ENCODE assay signal across 28 cellular contexts in genomic region chr6:148044921-148045320, GRCh38.
"Had no signal": no experiment of that assay in that cellular context is flagged by ENCODE, and none has a peak within 500 bp of the region (broad histone marks: within the 10 kb centered on the region; RNA-seq: fewer than 3 reads in every experiment).

No MANE protein-coding gene starts in this region.

- H3K36me3 Mint-ChIP-seq: activated naive CD8-positive, alpha-beta T cell; brain; memory B cell; natural killer cell treated with Interleukin-12 subunit alpha and Interleukin-12 subunit beta and Interleukin-15 and Interleukin-18, amount 100 ng/mL, for 72 hours; stimulated activated effector memory CD8-positive, alpha-beta T cell treated with anti-CD3 and anti-CD28 coated beads, Interleukin-12 subunit alpha, Interleukin-12 subunit beta, amount 100 ng/mL, for 72 hours had no signal

- H3K4me3 ChIP-seq: adrenal gland, esophagus muscularis mucosa, gastroesophageal sphincter, right lobe of liver, thoracic aorta had no signal

- H3K27ac Mint-ChIP-seq: activated naive CD8-positive, alpha-beta T cell; brain; endodermal cell; memory B cell; natural killer cell treated with Interleukin-12 subunit alpha and Interleukin-12 subunit beta and Interleukin-15 and Interleukin-18, amount 100 ng/mL, for 72 hours; stimulated activated effector memory CD8-positive, alpha-beta T cell treated with anti-CD3 and anti-CD28 coated beads, Interleukin-12 subunit alpha, Interleukin-12 subunit beta, amount 100 ng/mL, for 72 hours; stimulated activated naive CD8-positive, alpha-beta T cell treated with anti-CD3 and anti-CD28 coated beads, Interleukin-15, Interleukin-2, amounts not matched to agents 100 ng/mL and 50 ng/mL, for 24 hours; T-helper 1 cell treated with Interleukin-12 subunit alpha and Interleukin-12 subunit beta and Interleukin-4 antibody, amounts not matched to agents 30 μg/mL and 1 μg/mL, for 36 hours had no signal

- H3K9me3 Mint-ChIP-seq: stimulated activated naive CD8-positive, alpha-beta T cell treated with anti-CD3 and anti-CD28 coated beads, Interleukin-15, Interleukin-2, amounts not matched to agents 100 ng/mL and 50 ng/mL, for 24 hours; T-helper 1 cell treated with Interleukin-12 subunit alpha and Interleukin-12 subunit beta and Interleukin-4 antibody, amounts not matched to agents 30 μg/mL and 1 μg/mL, for 36 hours had no signal

- H3K4me1 Mint-ChIP-seq: endodermal cell; memory B cell; stimulated activated effector memory CD8-positive, alpha-beta T cell treated with anti-CD3 and anti-CD28 coated beads, Interleukin-12 subunit alpha, Interleukin-12 subunit beta, amount 100 ng/mL, for 72 hours had no signal

- ATAC-seq: gastroesophageal sphincter; natural killer cell treated with Interleukin-12 subunit alpha and Interleukin-12 subunit beta and Interleukin-15 and Interleukin-18, amount 100 ng/mL, for 72 hours; right lobe of liver; stimulated activated effector memory CD8-positive, alpha-beta T cell treated with anti-CD3 and anti-CD28 coated beads, Interleukin-12 subunit alpha, Interleukin-12 subunit beta, amount 100 ng/mL, for 72 hours had no signal

- H3K36me3 ChIP-seq: adrenal gland, esophagus muscularis mucosa, gastroesophageal sphincter, right lobe of liver, thoracic aorta had no signal

- H3K27ac ChIP-seq: adrenal gland, esophagus muscularis mucosa, gastroesophageal sphincter, right lobe of liver, thoracic aorta, VCaP had no signal

- H3K4me3 Mint-ChIP-seq: activated naive CD8-positive, alpha-beta T cell; brain; endodermal cell; memory B cell; natural killer cell treated with Interleukin-12 subunit alpha and Interleukin-12 subunit beta and Interleukin-15 and Interleukin-18, amount 100 ng/mL, for 72 hours; stimulated activated effector memory CD8-positive, alpha-beta T cell treated with anti-CD3 and anti-CD28 coated beads, Interleukin-12 subunit alpha, Interleukin-12 subunit beta, amount 100 ng/mL, for 72 hours; stimulated activated naive CD8-positive, alpha-beta T cell treated with anti-CD3 and anti-CD28 coated beads, Interleukin-15, Interleukin-2, amounts not matched to agents 100 ng/mL and 50 ng/mL, for 24 hours; T-helper 1 cell treated with Interleukin-12 subunit alpha and Interleukin-12 subunit beta and Interleukin-4 antibody, amounts not matched to agents 30 μg/mL and 1 μg/mL, for 36 hours had no signal

- H3K27me3 Mint-ChIP-seq: memory B cell; natural killer cell treated with Interleukin-12 subunit alpha and Interleukin-12 subunit beta and Interleukin-15 and Interleukin-18, amount 100 ng/mL, for 72 hours; stimulated activated naive CD8-positive, alpha-beta T cell treated with anti-CD3 and anti-CD28 coated beads, Interleukin-15, Interleukin-2, amounts not matched to agents 100 ng/mL and 50 ng/mL, for 24 hours had no signal

- H3K27me3 ChIP-seq: adrenal gland, esophagus muscularis mucosa, gastroesophageal sphincter, right lobe of liver had no signal

- DNase-seq: activated CD4-positive, alpha-beta T cell treated with anti-CD3 and anti-CD28 coated beads for 4 hours; activated CD4-positive, alpha-beta T cell treated with anti-CD3 and anti-CD28 coated beads, Interleukin-2, amount 50 U/mL, for 4 hours; activated effector memory CD4-positive, alpha-beta T cell treated with Interleukin-2 at 50 U/mL for 16 hours; activated naive CD4-positive, alpha-beta T cell treated with Interleukin-2 at 50 U/mL for 16 hours; activated T-cell treated with anti-CD3 and anti-CD28 coated beads for 4 hours; adrenal gland; aorta; endodermal cell; head of caudate nucleus; hippocampal formation; kidney; right lobe of liver; small intestine; stimulated activated CD4-positive, alpha-beta T cell treated with anti-CD3 and anti-CD28 coated beads, Interleukin-4, amount 100 ng/mL, for 24 hours; SW 1271; T-helper 9 cell; trophoblast cell had no signal

- H3K9me3 ChIP-seq: adrenal gland, right lobe of liver, thoracic aorta had no signal

- H3K4me1 ChIP-seq: adrenal gland, gastroesophageal sphincter, right lobe of liver had no signal
